ENCODE assay signal across 16 cellular contexts in the genomic region with DNA sequence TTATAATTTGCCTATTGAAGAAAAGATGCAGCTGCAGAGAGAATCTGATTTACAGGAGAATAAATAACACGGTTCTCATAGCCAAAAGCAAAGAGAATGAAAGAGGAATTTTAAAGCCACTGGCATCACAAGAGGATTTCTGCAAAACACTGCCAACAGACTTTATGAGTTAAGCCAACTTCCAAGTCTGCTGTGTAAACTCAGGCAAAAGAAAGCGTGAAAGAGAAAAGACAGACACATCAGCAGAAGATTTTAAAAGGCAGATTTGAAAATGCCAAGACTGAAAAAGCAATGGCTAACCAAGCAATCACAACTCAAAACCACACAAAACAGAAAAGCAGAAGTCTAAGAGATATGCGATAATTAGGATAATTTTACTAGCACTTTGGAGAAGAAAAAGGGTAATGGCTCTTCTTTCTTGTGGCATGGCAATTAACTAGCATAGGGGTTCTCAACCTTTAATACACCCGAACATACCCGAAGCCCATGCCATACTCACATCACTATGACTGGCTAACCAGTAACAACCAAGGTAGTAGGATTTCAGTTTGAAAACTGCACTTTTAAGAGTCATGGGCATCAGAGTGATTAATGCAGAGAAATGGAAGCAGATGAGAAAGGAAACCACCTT. TPM values are rescaled to one million over a fixed set of nuclear protein-coding genes. Genes with fewer than 3 reads are reported as not detected.
DNase-seq lines count a peak whose midpoint lies in the region; ATAC-seq, FAIRE-seq and TF ChIP-seq lines count a peak whose summit lies in the region.
"Had no signal": no experiment of that assay in that cellular context is flagged by ENCODE, and none has a peak within 500 bp of the region (broad histone marks: within the 10 kb centered on the region; RNA-seq: fewer than 3 reads in every experiment).

No MANE protein-coding gene starts in this region.

- H3K4me2 ChIP-seq in K562 (ENCODE audit: insufficient read depth, low read length) (no peak overlapping the region), smooth muscle cell (peak overlapping the region; percentile 41)

- H3K9ac ChIP-seq in K562 (ENCODE audit: insufficient read depth in 1 of 2, low read depth in 2 of 2, low read length in 2 of 2): no peak overlapping the region
- no peak overlapping the region for H3K9ac ChIP-seq in smooth muscle cell (ENCODE audit: low read depth)

- no peak overlapping the region for H2AFZ ChIP-seq in K562 (ENCODE audit: low read depth, low read length)
- no peak overlapping the region for H2AFZ ChIP-seq in smooth muscle cell (ENCODE audit: low read depth)

- CTCF ChIA-PET in K562 (lab: Yijun Ruan, JAX; ENCODE audit: low intra/inter-chr PET ratio): no interaction called here

- in situ Hi-C loops in K562 (cut with MboI): no loop called here

- TF ChIP-seq CTCF in K562 (IDR thresholded peaks at IDR 0.05 in 2 of 3, conservative IDR thresholded peaks at IDR 0.05 in 1 of 3; ENCODE audit: insufficient read depth in 2 of 3, low read depth in 1 of 3, low read length in 3 of 3) (no peak), smooth muscle cell (IDR thresholded peaks at IDR 0.05; ENCODE audit: borderline replicate concordance, insufficient read depth, poor library complexity, severe bottlenecking) (no peak), lower leg skin (IDR thresholded peaks at IDR 0.05) (no peak)

- peak overlapping the region; percentile 35 to 58 for H3K4me3 Mint-ChIP-seq in activated T-cell treated with anti-CD3 and anti-CD28 coated beads, Interleukin-2, amount 50 U/mL, for 72 hours

- peaks cover 11% of the 10 kb centered on the region for H3F3A ChIP-seq in smooth muscle cell (ENCODE audit: low read depth)

- H3K4me3 ChIP-seq in K562 (no peak overlapping the region), smooth muscle cell (no peak overlapping the region), lower leg skin (ENCODE audit: low read depth, poor library complexity, severe bottlenecking) (no peak overlapping the region)

- no peak for TF ChIP-seq RAD21 in K562 (CRISPR knock-in tag; conservative IDR thresholded peaks at IDR 0.05 in 1 of 2, IDR thresholded peaks at IDR 0.05 in 1 of 2)

- 92% methylated on average over 5 of the region's 5 CpGs for WGBS in K562 (ENCODE audit: insufficient coverage, low coverage, missing lambda C conversion rate)
- WGBS in smooth muscle cell (ENCODE audit: low lambda C conversion rate): 27% methylated on average over 5 of the region's 5 CpGs
- 73 to 74% methylated on average over 5 of the region's 5 CpGs for WGBS in lower leg skin, 2 donors

- TF ChIP-seq EP300 in K562 (IDR thresholded peaks at IDR 0.05; ENCODE audit: low read length): no peak

- no peak for DNase-seq in activated T-cell treated with anti-CD3 and anti-CD28 coated beads, Interleukin-2, amount 50 U/mL, for 72 hours
- no peak for DNase-seq in activated T-cell treated with anti-CD3 and anti-CD28 coated beads for 4 hours
- peak; percentile 67 for DNase-seq in NOMO-1 treated with dmso at 0.1 percent for 144 hours (lab: John Stamatoyannopoulos, UW; ENCODE audit: unreplicated experiment)
- no peak for DNase-seq in K562 (ENCODE audit: extremely low read depth in 1 of 4, low spot score in 3 of 4)
- no peak for DNase-seq in smooth muscle cell (lab: John Stamatoyannopoulos, UW; ENCODE audit: unreplicated experiment)
- no peak for DNase-seq in GDM1 (lab: John Stamatoyannopoulos, UW)
- DNase-seq in lower leg skin (ENCODE audit: low spot score in 2 of 2): no peak
- no peak for DNase-seq in COLO829 (ENCODE audit: low spot score)
- DNase-seq: activated CD4-positive, alpha-beta T cell treated with anti-CD3 and anti-CD28 coated beads for 4 hours; cortex of kidney; foreskin keratinocyte; islet precursor cell; NCI-H1048; NCI-H510A treated with DMSO at 0.1 percent for 48 hours; SHP77 treated with DMSO at 0.1 percent for 48 hours; small intestine had no signal

- H3K9me1 ChIP-seq in K562 (ENCODE audit: control insufficient read depth, insufficient read depth, low read length): no peaks in the 10 kb centered on the region

- H3K27me3 ChIP-seq in K562 (ENCODE audit: control insufficient read depth in 2 of 2, insufficient read depth in 2 of 2, low read length in 2 of 2) (no peaks in the 10 kb centered on the region), smooth muscle cell (ENCODE audit: low read depth) (no peaks in the 10 kb centered on the region)
- H3K27me3 ChIP-seq: foreskin keratinocyte had no signal

- no peak overlapping the region for H3K27ac ChIP-seq in K562 (ENCODE audit: extremely low read depth, low read depth, low read length)
- no peak overlapping the region for H3K27ac ChIP-seq in smooth muscle cell (ENCODE audit: low read depth)
- H3K27ac ChIP-seq: foreskin keratinocyte had no signal

- no peak for ATAC-seq in activated T-cell treated with anti-CD3 and anti-CD28 coated beads, Interleukin-2, amount 50 U/mL, for 72 hours (replicated peaks in 1 of 2)
- ATAC-seq in K562: no peak
- ATAC-seq: foreskin keratinocyte had no signal

- peak overlapping the region; percentile 78 for H3K27ac Mint-ChIP-seq in activated T-cell treated with anti-CD3 and anti-CD28 coated beads, Interleukin-2, amount 50 U/mL, for 72 hours

- H3K4me1 ChIP-seq in K562 (replicated peaks in 1 of 2; ENCODE audit: control insufficient read depth in 2 of 2, insufficient read depth in 2 of 2, low read length in 2 of 2): peaks cover 0 to 6% of the 10 kb centered on the region in 2 experiments; a peak in 2 of 5 replicates
- H3K4me1 ChIP-seq in smooth muscle cell (ENCODE audit: low read depth): peaks cover 24% of the 10 kb centered on the region

- no peak for FAIRE-seq in K562 (lab: Jason Lieb, UNC)
- FAIRE-seq: small intestine had no signal

- H3K36me3 ChIP-seq in K562 (ENCODE audit: control insufficient read depth, insufficient read depth, low read length) (peaks cover 76% of the 10 kb centered on the region), smooth muscle cell (ENCODE audit: low read depth) (peaks cover 10% of the 10 kb centered on the region)

- H4K20me1 ChIP-seq in K562 (replicated peaks; ENCODE audit: control insufficient read depth, insufficient read depth, low read length): no peaks in the 10 kb centered on the region
- peaks cover 54% of the 10 kb centered on the region for H4K20me1 ChIP-seq in smooth muscle cell (ENCODE audit: low read depth)

- intact Hi-C loops in K562 (cut with micrococcal nuclease): no loop called here
- intact Hi-C loops in lower leg skin (cut with DNase I; ENCODE audit: low total_unique reads): no loop called here

- H3K9me3 ChIP-seq in K562 (replicated peaks; ENCODE audit: control insufficient read depth, insufficient read depth, low read depth, low read length): no peaks in the 10 kb centered on the region
- no peaks in the 10 kb centered on the region for H3K9me3 ChIP-seq in smooth muscle cell (replicated peaks; ENCODE audit: low read depth)

- BruUV-seq in K562 (replicated peaks; lab: Mats Ljungman, UMichigan): no TSS peak

- H3K36me3 Mint-ChIP-seq in activated T-cell treated with anti-CD3 and anti-CD28 coated beads, Interleukin-2, amount 50 U/mL, for 72 hours (ENCODE audit: insufficient read depth in 2 of 2): peaks cover 33 to 62% of the 10 kb centered on the region in 2 donors

- H3K79me2 ChIP-seq in K562 (ENCODE audit: control insufficient read depth, insufficient read depth, low read length): peaks cover 71% of the 10 kb centered on the region
- H3K79me2 ChIP-seq in smooth muscle cell (ENCODE audit: low read depth): peaks cover 63% of the 10 kb centered on the region

- POLR2A ChIA-PET in K562 (lab: Yijun Ruan, JAX): no interaction called here

- TF ChIP-seq POLR2A in K562 (conservative IDR thresholded peaks at IDR 0.05) (no peak), lower leg skin (IDR thresholded peaks at IDR 0.05) (no peak)

- no peaks in the 10 kb centered on the region for H3K9me3 Mint-ChIP-seq in activated T-cell treated with anti-CD3 and anti-CD28 coated beads, Interleukin-2, amount 50 U/mL, for 72 hours

- H3K4me1 Mint-ChIP-seq in activated T-cell treated with anti-CD3 and anti-CD28 coated beads, Interleukin-2, amount 50 U/mL, for 72 hours (ENCODE audit: low read depth): peaks cover 70% of the 10 kb centered on the region

- no peaks in the 10 kb centered on the region for H3K27me3 Mint-ChIP-seq in activated T-cell treated with anti-CD3 and anti-CD28 coated beads, Interleukin-2, amount 50 U/mL, for 72 hours (ENCODE audit: low read depth)

TF ChIP-seq in K562, 482 proteins besides CTCF, POLR2A, EP300 and RAD21 (continues in another document):
- peak; percentile 54; the same call in 1 of the 2 replicates for TF ChIP-seq SPI1 (IDR thresholded peaks at IDR 0.05; ENCODE audit: borderline replicate concordance, low read depth, low read length)

RNA-seq across cellular contexts. Expression of gene DARS1, which starts 4.9 kb away (rescaled TPM):
- total RNA-seq in activated T-cell treated with anti-CD3 and anti-CD28 coated beads, Interleukin-2, amount 50 U/mL, for 72 hours: 100 to 1,000 TPM; 224 to 264 TPM
- 52.8 and 147 TPM in 2 replicates for total RNA-seq in K562 (2011; cell fraction: chromatin; rRNA removed; ENCODE audit: low replicate concordance)
- 22.5 and 30.5 TPM in 2 replicates for total RNA-seq in K562 (2011; cell fraction: nucleolus; rRNA removed)
- 54.0 and 61.3 TPM in 2 replicates for total RNA-seq in K562 (2011; cell fraction: nucleoplasm; rRNA removed)
- total RNA-seq in K562 (2014; rRNA removed) (74.3 and 93.2 TPM in 2 replicates), K562 (2014; rRNA removed; fragmentation: Illumina TruSeq; extraction: Trizol) (150 and 171 TPM in 2 replicates), K562 (2015; rRNA removed; fragmentation: Illumina TruSeq; extraction: Trizol) (106 and 116 TPM in 2 replicates), K562 (2021) (92.7 and 95.3 TPM in 2 replicates), smooth muscle cell (112 and 121 TPM in 2 replicates), lower leg skin (10 to 100 TPM; 58.7 to 73.6 (median 65.7) TPM)
- polyA plus RNA-seq in K562 (2011; rRNA removed) (230 and 239 TPM in 2 replicates), K562 (2014; fragmentation: Illumina TruSeq; extraction: Trizol) (141 and 167 TPM in 2 replicates), K562 (2014; fragmentation: Nextera tagmentation; extraction: Ambion mirVana) (10 to 100 TPM; 91.5 to 95.0 TPM), K562 (2014; rRNA removed) (89.7 and 98.0 TPM in 2 replicates), smooth muscle cell (110 and 119 TPM in 2 replicates)
- 43.0 and 108 TPM in 2 replicates for polyA plus RNA-seq in K562 (2011; cell fraction: cytosol; rRNA removed)
- polyA plus RNA-seq in K562 (2011; cell fraction: nucleus; rRNA removed): 39.8 and 79.6 TPM in 2 replicates
- 91.7 and 100 TPM in 2 replicates for polyA plus RNA-seq in K562 (2012)
- polyA minus RNA-seq in K562 (2011; rRNA and poly(A)+ RNA removed): 346 and 409 TPM in 2 replicates
- polyA minus RNA-seq in K562 (2011; cell fraction: cytosol; rRNA and poly(A)+ RNA removed): 60.3 and 90.3 TPM in 2 replicates
- polyA minus RNA-seq in K562 (2011; cell fraction: nucleus; rRNA and poly(A)+ RNA removed): 34.6 and 73.8 TPM in 2 replicates
